ENCODE assay signal across 8 cellular contexts in genomic region chr10:98300526-98300925, GRCh38. TPM values are rescaled to one million over a fixed set of nuclear protein-coding genes. Genes with fewer than 3 reads are reported as not detected.
"Had no signal": no experiment of that assay in that cellular context is flagged by ENCODE, and none has a peak within 500 bp of the region (broad histone marks: within the 10 kb centered on the region; RNA-seq: fewer than 3 reads in every experiment).

No MANE protein-coding gene starts in this region.

- H3K4me2 ChIP-seq: GM23338 had no signal

- H3K4me3 ChIP-seq: GM23338 had no signal

- H3K9me3 Mint-ChIP-seq: GM23338, H9, HFFc6, IgD-negative memory B cell had no signal

- H3K4me3 Mint-ChIP-seq: GM23338, H9, HFFc6, IgD-negative memory B cell had no signal

- H3K27ac ChIP-seq: HL-60 had no signal

- H3K27ac Mint-ChIP-seq: GM23338, H9, HFFc6 had no signal

- DNase-seq: H9, HFFc6, KBM-7 had no signal

- ATAC-seq: GM23338, HCT116 had no signal

- H3K36me3 Mint-ChIP-seq: IgD-negative memory B cell had no signal

RNA-seq across cellular contexts. Expression of gene LOXL4, which starts 32.5 kb away (rescaled TPM):
- total RNA-seq: HT1080 had no signal
